In genomic region chr19:7366701-7367420, GRCh38 we compare ENCODE assay signal across 8 cellular contexts. TPM values are rescaled to one million over a fixed set of nuclear protein-coding genes. Genes with fewer than 3 reads are reported as not detected.
DNase-seq lines count a peak whose midpoint lies in the region; ATAC-seq and TF ChIP-seq lines count a peak whose summit lies in the region.

No MANE protein-coding gene starts in this region.

- DNase-seq in SIG-M5 treated with dmso at 0.1 percent for 504 hours (lab: John Stamatoyannopoulos, UW; ENCODE audit: unreplicated experiment) (peak; percentile 35), SIG-M5 (lab: John Stamatoyannopoulos, UW) (no peak), NCI-H1694 treated with DMSO at 0.1 percent for 48 hours (lab: John Stamatoyannopoulos, UW) (peak; percentile 4), adrenal gland (no peak), lower lobe of right lung (no peak), NCI-H187 treated with DMSO at 0.1 percent for 48 hours (lab: John Stamatoyannopoulos, UW) (no peak), NCI-H446 treated with DMSO at 0.1 percent for 48 hours (lab: John Stamatoyannopoulos, UW) (no peak), NCI-H1048 (lab: John Stamatoyannopoulos, UW) (no peak)

- no peaks in the 10 kb centered on the region for H3K9me3 ChIP-seq in adrenal gland (replicated peaks in 1 of 3)
- H3K9me3 ChIP-seq in lower lobe of right lung, result no peaks in the 10 kb centered on the region

- ATAC-seq in lower lobe of right lung, result peak in 1 of 2 donors; percentile 30

- H3K4me3 ChIP-seq in adrenal gland (no peak overlapping the region), lower lobe of right lung (no peak overlapping the region)

- peak in 4 of 6 experiments; percentile 13 to 32 (median 24) for TF ChIP-seq CTCF in adrenal gland (IDR thresholded peaks at IDR 0.05)
- TF ChIP-seq CTCF in lower lobe of right lung (IDR thresholded peaks at IDR 0.05), result peak; percentile 39

- TF ChIP-seq POLR2A in adrenal gland (IDR thresholded peaks at IDR 0.05), result no peak

- H3K36me3 ChIP-seq in adrenal gland (replicated peaks in 1 of 2) (no peaks in the 10 kb centered on the region), lower lobe of right lung (no peaks in the 10 kb centered on the region)

- H3K27me3 ChIP-seq in adrenal gland, result no peaks in the 10 kb centered on the region
- H3K27me3 ChIP-seq in lower lobe of right lung (ENCODE audit: low read depth), result no peaks in the 10 kb centered on the region

- intact Hi-C loops in adrenal gland (cut with DNase I), result loop anchor here in 1 of 2 donors (10.0 kb wide), 1 partner anchor 428 kb away; no protein-coding TSS in a partner anchor
- intact Hi-C loops in lower lobe of right lung (cut with DNase I), result no loop called here

- no peak overlapping the region for H3K27ac ChIP-seq in adrenal gland
- no peak overlapping the region for H3K27ac ChIP-seq in lower lobe of right lung

- 84 to 91% (median 87%) methylated on average over 10 of the region's 10 CpGs for WGBS in adrenal gland, 4 donors

- H3K4me1 ChIP-seq in adrenal gland (replicated peaks in 1 of 2) (peaks cover 0 to 9% of the 10 kb centered on the region in 2 donors), lower lobe of right lung (no peaks in the 10 kb centered on the region)

RNA-seq across cellular contexts. Expression of gene ARHGEF18, which starts 18.1 kb away (rescaled TPM):
- total RNA-seq in adrenal gland, result 10 to 100 TPM; 27.4 to 52.3 (median 37.4) TPM
- polyA plus RNA-seq in adrenal gland, result 10 to 100 TPM in 2 of 3 donors, 1 to 10 TPM in 1; 5.9 to 20.4 (median 12.5) TPM
- 42.4 TPM for total RNA-seq in lower lobe of right lung

Comparison
In these comparisons a context has a peak if more than half of its experiments do, and no peak if none do; other contexts are left out.
1. DNase-seq: peak in SIG-M5 treated with dmso at 0.1 percent for 504 hours (single experiment) and NCI-H1694 treated with DMSO at 0.1 percent for 48 hours (single experiment); none in SIG-M5 (single experiment), adrenal gland (0 of 7), lower lobe of right lung (single experiment), NCI-H187 treated with DMSO at 0.1 percent for 48 hours (single experiment), NCI-H446 treated with DMSO at 0.1 percent for 48 hours (single experiment) and NCI-H1048 (single experiment).